8 cellular contexts compared by ENCODE assay signal in genomic region chr6:98928688-98929087, GRCh38.
"Had no signal": no experiment of that assay in that cellular context is flagged by ENCODE, and none has a peak within 500 bp of the region (broad histone marks: within the 10 kb centered on the region; RNA-seq: fewer than 3 reads in every experiment).

No MANE protein-coding gene starts in this region.

- ATAC-seq: HCT116, K562 had no signal

- H3K36me3 ChIP-seq: HAP-1 had no signal

- H3K9me3 Mint-ChIP-seq: HFFc6 had no signal

- H2AFZ ChIP-seq: GM23248 had no signal

- H3K9ac ChIP-seq: GM23248 had no signal

- H3K9me3 ChIP-seq: HAP-1 had no signal

- H3K4me3 ChIP-seq: GM23248, HAP-1, K562 had no signal

- H3K27ac ChIP-seq: GM23248 had no signal

- DNase-seq: GM23248, GOT3, H7, HFFc6, IMR-90 had no signal
